ENCODE assay signal across 8 cellular contexts in the genomic region with DNA sequence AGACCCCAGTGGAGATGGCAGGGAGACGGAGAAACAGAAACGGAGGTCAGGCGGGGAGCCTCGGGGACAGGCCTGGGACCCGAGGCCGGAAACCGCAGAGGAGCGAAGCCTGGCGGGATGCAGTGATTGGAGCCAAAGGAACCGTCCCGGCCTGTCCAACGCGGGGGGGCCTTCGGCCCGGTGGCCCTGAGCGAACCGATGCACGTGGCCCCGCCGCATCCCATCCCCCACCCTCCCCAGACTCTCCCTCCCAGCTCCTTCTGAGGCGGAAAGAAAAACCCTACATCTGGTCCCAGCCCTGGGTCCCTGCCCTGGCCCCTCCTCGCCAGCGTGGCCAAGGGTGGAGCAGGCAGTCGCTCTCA. TPM values are rescaled to one million over a fixed set of nuclear protein-coding genes. Genes with fewer than 3 reads are reported as not detected.
DNase-seq lines count a peak whose midpoint lies in the region; ATAC-seq, FAIRE-seq and TF ChIP-seq lines count a peak whose summit lies in the region.

No MANE protein-coding gene starts in this region.

- H3K79me2 ChIP-seq in hepatocyte: peaks cover 30% of the 10 kb centered on the region

- CTCF ChIA-PET in activated CD8-positive, alpha-beta memory T cell treated with anti-CD3 and anti-CD28 coated beads, Interleukin-2, amount 10 ng/mL, durations not matched to agents 7 days and 5 days (lab: Charles Lee): interaction anchor here (0.6 to 12.5 kb wide), 19 partner anchors 9 to 321 kb away, joined by 3 to 286 read pairs (median 7); partner anchors contain the start of genes HDGF, METTL25B, NES and NTRK1

- no peaks in the 10 kb centered on the region for H3K9me3 ChIP-seq in hepatocyte (ENCODE audit: low read depth)

- H3K4me2 ChIP-seq in hepatocyte: peak overlapping the region; percentile 92

- H3K27ac Mint-ChIP-seq in activated CD8-positive, alpha-beta memory T cell treated with anti-CD3 and anti-CD28 coated beads, Interleukin-2, amount 10 ng/mL, durations not matched to agents 7 days and 5 days: no peak overlapping the region
- H3K27ac Mint-ChIP-seq in activated naive CD8-positive, alpha-beta T cell treated with anti-CD3 and anti-CD28 coated beads, Interleukin-2, amount 50 U/mL, for 24 hours: no peak overlapping the region

- no peaks in the 10 kb centered on the region for H3K9me2 ChIP-seq in hepatocyte (replicated peaks; ENCODE audit: insufficient read depth)

- H3K27me3 ChIP-seq in hepatocyte: no peaks in the 10 kb centered on the region

- peaks cover 40% of the 10 kb centered on the region for H3K27me3 Mint-ChIP-seq in activated CD8-positive, alpha-beta memory T cell treated with anti-CD3 and anti-CD28 coated beads, Interleukin-2, amount 10 ng/mL, durations not matched to agents 7 days and 5 days
- H3K27me3 Mint-ChIP-seq in activated naive CD8-positive, alpha-beta T cell treated with anti-CD3 and anti-CD28 coated beads, Interleukin-2, amount 50 U/mL, for 24 hours: peaks cover 26% of the 10 kb centered on the region

- H3K27ac ChIP-seq in hepatocyte (peak overlapping the region; percentile 97), skin epidermis (peak overlapping the region in 20 of 21 experiments; percentile 45 to 91 (median 80))

- no peak for DNase-seq in activated CD8-positive, alpha-beta memory T cell treated with anti-CD3 and anti-CD28 coated beads, Interleukin-2, amount 10 ng/mL, durations not matched to agents 7 days and 5 days
- DNase-seq in activated CD8-positive, alpha-beta memory T cell treated with anti-CD3 and anti-CD28 coated beads, Interleukin-2, amount 50 U/mL, for 48 hours: no peak
- peak; percentile 25 for DNase-seq in activated naive CD8-positive, alpha-beta T cell treated with anti-CD3 and anti-CD28 coated beads, Interleukin-2, amount 50 U/mL, for 24 hours
- DNase-seq in hepatocyte (ENCODE audit: low spot score): peak; percentile 87
- DNase-seq in urothelium cell line (ENCODE audit: low spot score): no peak
- no peak for DNase-seq in NCI-H446 treated with DMSO at 0.1 percent for 48 hours (lab: John Stamatoyannopoulos, UW)

- peak overlapping the region; percentile 56 for H3K4me3 Mint-ChIP-seq in activated CD8-positive, alpha-beta memory T cell treated with anti-CD3 and anti-CD28 coated beads, Interleukin-2, amount 10 ng/mL, durations not matched to agents 7 days and 5 days
- peak overlapping the region; percentile 77 for H3K4me3 Mint-ChIP-seq in activated naive CD8-positive, alpha-beta T cell treated with anti-CD3 and anti-CD28 coated beads, Interleukin-2, amount 50 U/mL, for 24 hours

- no peak for FAIRE-seq in urothelium cell line (lab: Jason Lieb, UNC)

- H3K4me3 ChIP-seq in hepatocyte: peak overlapping the region; percentile 51
- peak overlapping the region; percentile 29 to 50 (median 40) for H3K4me3 ChIP-seq in skin epidermis

- H3K36me3 Mint-ChIP-seq in activated CD8-positive, alpha-beta memory T cell treated with anti-CD3 and anti-CD28 coated beads, Interleukin-2, amount 10 ng/mL, durations not matched to agents 7 days and 5 days: no peaks in the 10 kb centered on the region
- H3K36me3 Mint-ChIP-seq in activated naive CD8-positive, alpha-beta T cell treated with anti-CD3 and anti-CD28 coated beads, Interleukin-2, amount 50 U/mL, for 24 hours (ENCODE audit: low read depth): no peaks in the 10 kb centered on the region

- H3K4me1 Mint-ChIP-seq in activated CD8-positive, alpha-beta memory T cell treated with anti-CD3 and anti-CD28 coated beads, Interleukin-2, amount 10 ng/mL, durations not matched to agents 7 days and 5 days: peaks cover 20% of the 10 kb centered on the region
- peaks cover 23% of the 10 kb centered on the region for H3K4me1 Mint-ChIP-seq in activated naive CD8-positive, alpha-beta T cell treated with anti-CD3 and anti-CD28 coated beads, Interleukin-2, amount 50 U/mL, for 24 hours

- H3K4me1 ChIP-seq in hepatocyte (ENCODE audit: insufficient read depth): peaks cover 86% of the 10 kb centered on the region

- WGBS in hepatocyte (ENCODE audit: low lambda C conversion rate, missing lambda C conversion rate): 0% methylated on average over 8 of the region's 24 CpGs

- no peaks in the 10 kb centered on the region for H3K36me3 ChIP-seq in hepatocyte (replicated peaks; ENCODE audit: insufficient read depth, low read depth)

- H2AFZ ChIP-seq in hepatocyte: peak overlapping the region; percentile 89

- no peak for ATAC-seq in activated CD8-positive, alpha-beta memory T cell treated with anti-CD3 and anti-CD28 coated beads, Interleukin-2, amount 10 ng/mL, durations not matched to agents 7 days and 5 days
- ATAC-seq in activated naive CD8-positive, alpha-beta T cell treated with anti-CD3 and anti-CD28 coated beads, Interleukin-2, amount 50 U/mL, for 24 hours: no peak
- ATAC-seq in GM18868 (IDR thresholded peaks at IDR 0.05; ENCODE audit: unreplicated experiment): no peak

- TF ChIP-seq CTCF in hepatocyte (IDR thresholded peaks at IDR 0.05; ENCODE audit: poor library complexity): no peak

- peaks cover 3% of the 10 kb centered on the region for H4K20me1 ChIP-seq in hepatocyte (ENCODE audit: insufficient read depth, poor library complexity, severe bottlenecking)

- no peaks in the 10 kb centered on the region for H3K9me3 Mint-ChIP-seq in activated CD8-positive, alpha-beta memory T cell treated with anti-CD3 and anti-CD28 coated beads, Interleukin-2, amount 10 ng/mL, durations not matched to agents 7 days and 5 days (ENCODE audit: low read depth)
- no peaks in the 10 kb centered on the region for H3K9me3 Mint-ChIP-seq in activated naive CD8-positive, alpha-beta T cell treated with anti-CD3 and anti-CD28 coated beads, Interleukin-2, amount 50 U/mL, for 24 hours

RNA-seq across cellular contexts. Expression of gene CRABP2, which starts 1.2 kb away (rescaled TPM):
- total RNA-seq in activated CD8-positive, alpha-beta memory T cell treated with anti-CD3 and anti-CD28 coated beads, Interleukin-2, amount 10 ng/mL, durations not matched to agents 7 days and 5 days: 1 to 10 TPM; 1.4 to 1.9 TPM
- 54.5 and 93.5 TPM in 2 replicates for total RNA-seq in hepatocyte
- 171 and 195 TPM in 2 replicates for polyA plus RNA-seq in hepatocyte

RNA-seq across cellular contexts. Expression of gene METTL25B, which starts 21.6 kb away (rescaled TPM):
- total RNA-seq in activated CD8-positive, alpha-beta memory T cell treated with anti-CD3 and anti-CD28 coated beads, Interleukin-2, amount 10 ng/mL, durations not matched to agents 7 days and 5 days: 10 to 100 TPM; 44.0 to 49.6 TPM
- total RNA-seq in hepatocyte: 20.6 and 21.8 TPM in 2 replicates
- 22.6 and 24.7 TPM in 2 replicates for polyA plus RNA-seq in hepatocyte

RNA-seq across cellular contexts. Expression of gene ISG20L2, which starts 21.9 kb away (rescaled TPM):
- total RNA-seq in activated CD8-positive, alpha-beta memory T cell treated with anti-CD3 and anti-CD28 coated beads, Interleukin-2, amount 10 ng/mL, durations not matched to agents 7 days and 5 days: 10 to 100 TPM; 56.0 to 70.3 TPM
- total RNA-seq in hepatocyte: 22.4 and 27.5 TPM in 2 replicates
- polyA plus RNA-seq in hepatocyte: 13.5 and 16.4 TPM in 2 replicates

RNA-seq across cellular contexts. Expression of gene NES, which starts 29.4 kb away (rescaled TPM):
- not detected for total RNA-seq in activated CD8-positive, alpha-beta memory T cell treated with anti-CD3 and anti-CD28 coated beads, Interleukin-2, amount 10 ng/mL, durations not matched to agents 7 days and 5 days
- 7.9 and 13.8 TPM in 2 replicates for total RNA-seq in hepatocyte
- polyA plus RNA-seq in hepatocyte: 3.6 and 4.8 TPM in 2 replicates

RNA-seq across cellular contexts. Expression of gene MRPL24, which starts 34.3 kb away (rescaled TPM):
- total RNA-seq in activated CD8-positive, alpha-beta memory T cell treated with anti-CD3 and anti-CD28 coated beads, Interleukin-2, amount 10 ng/mL, durations not matched to agents 7 days and 5 days: 10 to 100 TPM; 60.4 to 80.0 TPM
- total RNA-seq in hepatocyte: 40.4 and 44.9 TPM in 2 replicates
- polyA plus RNA-seq in hepatocyte: 61.9 and 64.1 TPM in 2 replicates

Comparison
In these comparisons a context has a peak if more than half of its experiments do, and no peak if none do; other contexts are left out.
1. DNase-seq: peak in activated naive CD8-positive, alpha-beta T cell treated with anti-CD3 and anti-CD28 coated beads, Interleukin-2, amount 50 U/mL, for 24 hours (single experiment) and hepatocyte (single experiment); none in activated CD8-positive, alpha-beta memory T cell treated with anti-CD3 and anti-CD28 coated beads, Interleukin-2, amount 10 ng/mL, durations not matched to agents 7 days and 5 days (single experiment), activated CD8-positive, alpha-beta memory T cell treated with anti-CD3 and anti-CD28 coated beads, Interleukin-2, amount 50 U/mL, for 48 hours (single experiment), urothelium cell line (single experiment) and NCI-H446 treated with DMSO at 0.1 percent for 48 hours (single experiment).
2. RNA of gene CRABP2, which starts 1.2 kb away (total RNA-seq): 54.5 to 93.5 TPM in hepatocyte; 1.4 to 1.9 TPM in activated CD8-positive, alpha-beta memory T cell treated with anti-CD3 and anti-CD28 coated beads, Interleukin-2, amount 10 ng/mL, durations not matched to agents 7 days and 5 days; every median in the first group is over 10 times any median in the second.